ENCODE assay signal across 8 cellular contexts in the genomic region with DNA sequence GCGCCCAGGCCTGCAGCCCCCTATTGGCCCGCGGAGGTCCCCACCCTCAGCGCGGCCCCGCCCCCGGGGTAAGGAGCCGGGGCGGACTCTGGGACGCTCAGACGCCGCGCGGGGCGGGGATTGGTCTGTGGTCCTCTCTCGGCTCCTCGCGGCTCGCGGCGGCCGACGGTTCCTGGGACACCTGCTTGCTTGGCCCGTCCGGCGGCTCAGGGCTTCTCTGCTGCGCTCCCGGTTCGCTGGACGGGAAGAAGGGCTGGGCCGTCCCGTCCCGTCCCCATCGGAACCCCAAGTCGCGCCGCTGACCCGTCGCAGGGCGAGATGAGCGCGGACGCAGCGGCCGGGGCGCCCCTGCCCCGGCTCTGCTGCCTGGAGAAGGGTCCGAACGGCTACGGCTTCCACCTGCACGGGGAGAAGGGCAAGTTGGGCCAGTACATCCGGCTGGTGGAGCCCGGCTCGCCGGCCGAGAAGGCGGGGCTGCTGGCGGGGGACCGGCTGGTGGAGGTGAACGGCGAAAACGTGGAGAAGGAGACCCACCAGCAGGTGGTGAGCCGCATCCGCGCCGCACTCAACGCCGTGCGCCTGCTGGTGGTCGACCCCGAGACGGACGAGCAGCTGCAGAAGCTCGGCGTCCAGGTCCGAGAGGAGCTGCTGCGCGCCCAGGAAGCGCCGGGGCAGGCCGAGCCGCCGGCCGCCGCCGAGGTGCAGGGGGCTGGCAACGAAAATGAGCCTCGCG. TPM values are rescaled to one million over a fixed set of nuclear protein-coding genes. Genes with fewer than 3 reads are reported as not detected.
DNase-seq lines count a peak whose midpoint lies in the region; ATAC-seq and TF ChIP-seq lines count a peak whose summit lies in the region.

A gene (plus strand): TSS at position 100 of the 733 bp plus-strand sequence. CDS start 219 bp downstream, at position 319.

- TF ChIP-seq CTCF in GM20000 (IDR thresholded peaks at IDR 0.05; ENCODE audit: extremely low read depth, missing control alignments) (no peak), PC-9 (conservative IDR thresholded peaks at IDR 0.05) (0 out of 2 replicates have a peak, but pooled peaks have one; percentile 29), fibroblast of lung (conservative IDR thresholded peaks at IDR 0.05 in 1 of 2, IDR thresholded peaks at IDR 0.05 in 1 of 2; ENCODE audit: low read depth in 1 of 2, low read length in 2 of 2) (no peak), natural killer cell (IDR thresholded peaks at IDR 0.05) (no peak)

- H3K79me2 ChIP-seq in PC-9 (ENCODE audit: low read depth) (peaks cover 49% of the 10 kb centered on the region), fibroblast of lung (ENCODE audit: control insufficient read depth, insufficient read depth, low read length) (peaks cover 3% of the 10 kb centered on the region)

- peak; percentile 86 to 89 for ATAC-seq in activated T-cell treated with anti-CD3 and anti-CD28 coated beads, Interleukin-2, amount 50 U/mL, for 72 hours (replicated peaks in 1 of 2)
- peak; percentile 84 to 97 (median 88) for ATAC-seq in natural killer cell

- CTCF ChIA-PET in PC-9 (lab: Charles Lee), result no interaction called here

- BruUV-seq in PC-9 (replicated peaks; lab: Mats Ljungman, UMichigan), result TSS peak; percentile 67

- H3K36me3 Mint-ChIP-seq in activated T-cell treated with anti-CD3 and anti-CD28 coated beads, Interleukin-2, amount 50 U/mL, for 72 hours (ENCODE audit: insufficient read depth in 2 of 2), result peaks cover 11 to 15% of the 10 kb centered on the region in 2 donors
- H3K36me3 Mint-ChIP-seq in natural killer cell, result no peaks in the 10 kb centered on the region

- peak within 1 kb of the TSS; percentile 99 for H3K4me3 ChIP-seq in PC-9
- peak within 1 kb of the TSS; percentile 57 to 92 (median 84) for H3K4me3 ChIP-seq in fibroblast of lung (replicated peaks in 1 of 4; ENCODE audit: control extremely low read depth in 1 of 4, insufficient read depth in 1 of 4, low read depth in 3 of 4, low read length in 4 of 4)

- H3K4me1 ChIP-seq in PC-9 (replicated peaks; ENCODE audit: insufficient read depth) (peaks cover 40% of the 10 kb centered on the region), fibroblast of lung (ENCODE audit: control insufficient read depth, extremely low read depth, insufficient read depth, low read length) (peaks cover 9% of the 10 kb centered on the region)

- no peaks in the 10 kb centered on the region for H3K9me3 ChIP-seq in PC-9 (ENCODE audit: insufficient read depth, low read depth)
- no peaks in the 10 kb centered on the region for H3K9me3 ChIP-seq in fibroblast of lung (ENCODE audit: control insufficient read depth, insufficient read depth, low read depth, low read length)

- no peaks in the 10 kb centered on the region for H3K27me3 Mint-ChIP-seq in activated T-cell treated with anti-CD3 and anti-CD28 coated beads, Interleukin-2, amount 50 U/mL, for 72 hours (ENCODE audit: low read depth)
- H3K27me3 Mint-ChIP-seq in natural killer cell (ENCODE audit: low read depth in 2 of 2), result no peaks in the 10 kb centered on the region

- in situ Hi-C loops in Caki2 (cut with HindIII; ENCODE audit: low pct_unique_long_range_greater_than_20kb, low sequenced_read_pairs), result no loop called here

- H4K20me1 ChIP-seq in PC-9 (ENCODE audit: insufficient read depth) (peaks cover 15% of the 10 kb centered on the region), fibroblast of lung (ENCODE audit: control insufficient read depth, extremely low read depth, insufficient read depth, low read length) (no peaks in the 10 kb centered on the region)

- H3K9me2 ChIP-seq in PC-9 (ENCODE audit: insufficient read depth), result no peaks in the 10 kb centered on the region

- H2AFZ ChIP-seq in PC-9, result peak within 1 kb of the TSS; percentile 94
- H2AFZ ChIP-seq in fibroblast of lung (ENCODE audit: low read length), result peak within 1 kb of the TSS; percentile 71

- intact Hi-C loops in PC-9 (cut with micrococcal nuclease; ENCODE audit: unreplicated experiment), result no loop called here
- intact Hi-C loops in natural killer cell (cut with micrococcal nuclease), result no loop called here

- H3K27ac Mint-ChIP-seq in activated T-cell treated with anti-CD3 and anti-CD28 coated beads, Interleukin-2, amount 50 U/mL, for 72 hours, result peak within 1 kb of the TSS; percentile 92
- peak within 1 kb of the TSS; percentile 92 to 93 for H3K27ac Mint-ChIP-seq in natural killer cell

- DNase-seq in Caki2 (ENCODE audit: low read depth), result no peak
- DNase-seq in GM20000 (ENCODE audit: low spot score), result peak; percentile 99
- peak; percentile 91 for DNase-seq in HT1080 (ENCODE audit: low read depth)
- DNase-seq in PC-9, result peak; percentile 30 to 78
- peak; percentile 96 to 98 for DNase-seq in activated T-cell treated with anti-CD3 and anti-CD28 coated beads, Interleukin-2, amount 50 U/mL, for 72 hours
- peak; percentile 84 to 88 for DNase-seq in fibroblast of lung (ENCODE audit: low read depth in 2 of 2)
- peak; percentile 96 for DNase-seq in natural killer cell
- DNase-seq in stimulated activated naive CD4-positive, alpha-beta T cell treated with Interleukin-2 at 50 U/mL for 16 hours (lab: John Stamatoyannopoulos, UW), result peak; percentile 90

- peaks cover 0 to 3% of the 10 kb centered on the region in 2 donors for H3K9me3 Mint-ChIP-seq in activated T-cell treated with anti-CD3 and anti-CD28 coated beads, Interleukin-2, amount 50 U/mL, for 72 hours
- H3K9me3 Mint-ChIP-seq in natural killer cell, result no peaks in the 10 kb centered on the region

- peak within 1 kb of the TSS; percentile 97 for H3K4me2 ChIP-seq in PC-9
- H3K4me2 ChIP-seq in fibroblast of lung (ENCODE audit: extremely low read depth, insufficient read depth, low read length), result peak within 1 kb of the TSS; percentile 84

- H3K4me1 Mint-ChIP-seq in activated T-cell treated with anti-CD3 and anti-CD28 coated beads, Interleukin-2, amount 50 U/mL, for 72 hours (ENCODE audit: low read depth), result peaks cover 66% of the 10 kb centered on the region
- peaks cover 48 to 70% of the 10 kb centered on the region in 2 donors for H3K4me1 Mint-ChIP-seq in natural killer cell

- H3K36me3 ChIP-seq in PC-9 (ENCODE audit: low read depth) (peaks cover 5% of the 10 kb centered on the region; the same call in 1 of the 2 replicates), fibroblast of lung (ENCODE audit: control insufficient read depth, insufficient read depth, low read length) (no peaks in the 10 kb centered on the region)

- H3K27ac ChIP-seq in PC-9, result no peak within 1 kb of the TSS
- H3K27ac ChIP-seq in fibroblast of lung (ENCODE audit: insufficient read depth, low read length), result peak within 1 kb of the TSS; percentile 5

- H3K4me3 Mint-ChIP-seq in activated T-cell treated with anti-CD3 and anti-CD28 coated beads, Interleukin-2, amount 50 U/mL, for 72 hours, result peak within 1 kb of the TSS; percentile 92 to 97
- peak within 1 kb of the TSS; percentile 99 for H3K4me3 Mint-ChIP-seq in natural killer cell

- POLR2A ChIA-PET in PC-9 (lab: Charles Lee; ENCODE audit: unreplicated experiment), result interaction anchor here (0.6 to 1.2 kb wide), 3 partner anchors 11 to 123 kb away, joined by 4 to 7 read pairs (median 5); no protein-coding TSS in a partner anchor

- peaks cover 9% of the 10 kb centered on the region; the same call in 1 of the 2 replicates for H3F3A ChIP-seq in PC-9 (ENCODE audit: insufficient read depth, low read depth)

- peak within 1 kb of the TSS; percentile 47 for H3K9ac ChIP-seq in fibroblast of lung (ENCODE audit: insufficient read depth, low read length)

- H3K27me3 ChIP-seq in PC-9 (ENCODE audit: insufficient read depth, low read depth), result no peaks in the 10 kb centered on the region
- no peaks in the 10 kb centered on the region for H3K27me3 ChIP-seq in fibroblast of lung (ENCODE audit: control insufficient read depth, insufficient read depth, low read length)

RNA-seq across cellular contexts. Expression of the gene that starts here (rescaled TPM):
- 5.2 and 21.0 TPM in 2 replicates for total RNA-seq in Caki2 (2014; rRNA removed; shearing (Covaris generic); ENCODE audit: low replicate concordance)
- 32.8 and 41.8 TPM in 2 replicates for total RNA-seq in HT1080 (2014; rRNA removed; shearing (Covaris generic))
- 38.2 and 42.8 TPM in 2 replicates for polyA plus RNA-seq in HT1080 (2015; cell fraction: cytosol; rRNA removed)
- polyA plus RNA-seq in HT1080 (2015; cell fraction: nucleus; rRNA removed), result 30.6 and 31.5 TPM in 2 replicates
- total RNA-seq in PC-9 (2021), result 83.6 and 105 TPM in 2 replicates
- 10 to 100 TPM; 78.8 to 81.2 TPM for total RNA-seq in activated T-cell treated with anti-CD3 and anti-CD28 coated beads, Interleukin-2, amount 50 U/mL, for 72 hours
- 7.2 and 10.2 TPM in 2 replicates for total RNA-seq in fibroblast of lung
- polyA plus RNA-seq in fibroblast of lung, result 13.9 and 29.7 TPM in 2 replicates
- 13.5 and 26.5 TPM in 2 replicates for polyA plus RNA-seq in fibroblast of lung (2012)
- polyA minus RNA-seq in fibroblast of lung (ENCODE audit: low replicate concordance), result 23.9 and 51.9 TPM in 2 replicates
- total RNA-seq in natural killer cell, result 100 to 1,000 TPM; 323 to 372 (median 362) TPM
